ENCODE assay signal across 1 cellular context in the genomic region with DNA sequence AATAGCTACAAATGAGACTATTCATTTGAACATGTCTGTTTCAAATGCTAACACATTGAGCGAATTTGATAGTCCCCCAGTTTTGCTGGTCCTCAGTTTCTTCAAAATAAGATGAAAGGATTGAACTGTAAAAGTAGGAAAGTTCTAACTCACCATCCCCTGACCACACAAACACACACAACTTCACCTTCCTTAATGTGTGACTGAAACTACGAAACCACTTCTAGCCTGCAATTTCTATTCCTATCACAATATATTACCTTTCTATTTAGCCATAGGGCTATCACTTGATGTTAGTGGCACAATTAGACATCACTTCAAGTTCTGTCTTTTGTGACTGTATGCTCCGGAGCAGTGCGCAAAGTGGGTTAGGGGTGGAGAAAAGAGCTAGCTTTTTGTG.
TF ChIP-seq lines count a peak whose summit lies in the region.

No MANE protein-coding gene starts in this region.

TF ChIP-seq in WTC11, 78 proteins besides CTCF, POLR2A, EP300 and RAD21 (continued from another document):
- TF ChIP-seq KAT7 (CRISPR knock-in tag; IDR thresholded peaks at IDR 0.05; ENCODE audit: borderline replicate concordance): no peak
- TF ChIP-seq RELA (CRISPR knock-in tag; IDR thresholded peaks at IDR 0.05; ENCODE audit: borderline replicate concordance): no peak
- TF ChIP-seq MAX (CRISPR knock-in tag; IDR thresholded peaks at IDR 0.05): no peak
- TF ChIP-seq, protein P1, sequence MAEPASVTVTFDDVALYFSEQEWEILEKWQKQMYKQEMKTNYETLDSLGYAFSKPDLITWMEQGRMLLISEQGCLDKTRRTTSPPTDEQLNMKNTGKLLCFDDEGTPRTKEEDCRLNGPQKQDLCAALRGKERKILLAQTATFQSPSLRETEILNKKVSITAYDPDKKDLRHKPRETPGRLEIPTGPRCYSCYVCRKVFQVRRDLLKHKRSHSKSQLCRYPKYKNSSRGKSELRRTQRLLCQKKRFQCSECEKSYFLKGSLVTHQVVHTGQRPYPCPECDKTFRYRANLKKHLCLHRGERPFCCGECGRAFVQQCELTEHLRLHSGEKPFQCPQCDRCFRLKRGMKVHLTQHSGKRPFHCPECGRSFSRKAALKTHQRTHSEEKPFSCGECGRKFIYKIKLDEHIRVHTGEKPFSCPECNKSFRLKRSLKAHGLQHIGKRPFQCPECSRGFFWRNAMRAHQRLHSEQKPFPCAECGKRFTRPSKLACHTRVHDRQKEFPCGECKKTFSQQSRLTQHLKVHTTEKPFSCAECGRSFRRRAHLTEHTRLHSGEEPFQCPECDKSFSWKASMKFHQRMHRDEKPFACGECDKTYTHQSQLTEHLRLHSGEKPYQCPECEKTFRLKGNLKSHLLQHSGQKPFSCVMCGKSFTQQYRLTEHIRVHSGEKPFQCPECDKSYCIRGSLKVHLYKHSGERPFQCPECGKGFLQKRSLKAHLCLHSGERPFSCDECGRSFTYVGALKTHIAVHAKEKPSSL (CRISPR knock-in tag; conservative IDR thresholded peaks at IDR 0.05): no peak
- TF ChIP-seq TEAD4 (CRISPR knock-in tag; IDR thresholded peaks at IDR 0.05): no peak
- TF ChIP-seq ZNF263 (CRISPR knock-in tag; IDR thresholded peaks at IDR 0.05; ENCODE audit: low read depth): no peak
- TF ChIP-seq ZNF416 (CRISPR knock-in tag; IDR thresholded peaks at IDR 0.05): no peak
- TF ChIP-seq, protein P2, sequence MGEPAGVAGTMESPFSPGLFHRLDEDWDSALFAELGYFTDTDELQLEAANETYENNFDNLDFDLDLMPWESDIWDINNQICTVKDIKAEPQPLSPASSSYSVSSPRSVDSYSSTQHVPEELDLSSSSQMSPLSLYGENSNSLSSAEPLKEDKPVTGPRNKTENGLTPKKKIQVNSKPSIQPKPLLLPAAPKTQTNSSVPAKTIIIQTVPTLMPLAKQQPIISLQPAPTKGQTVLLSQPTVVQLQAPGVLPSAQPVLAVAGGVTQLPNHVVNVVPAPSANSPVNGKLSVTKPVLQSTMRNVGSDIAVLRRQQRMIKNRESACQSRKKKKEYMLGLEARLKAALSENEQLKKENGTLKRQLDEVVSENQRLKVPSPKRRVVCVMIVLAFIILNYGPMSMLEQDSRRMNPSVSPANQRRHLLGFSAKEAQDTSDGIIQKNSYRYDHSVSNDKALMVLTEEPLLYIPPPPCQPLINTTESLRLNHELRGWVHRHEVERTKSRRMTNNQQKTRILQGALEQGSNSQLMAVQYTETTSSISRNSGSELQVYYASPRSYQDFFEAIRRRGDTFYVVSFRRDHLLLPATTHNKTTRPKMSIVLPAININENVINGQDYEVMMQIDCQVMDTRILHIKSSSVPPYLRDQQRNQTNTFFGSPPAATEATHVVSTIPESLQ (CRISPR knock-in tag; IDR thresholded peaks at IDR 0.05): no peak
- no peak for TF ChIP-seq RORB (CRISPR knock-in tag; IDR thresholded peaks at IDR 0.05)
- TF ChIP-seq USF1 (CRISPR knock-in tag; IDR thresholded peaks at IDR 0.05): no peak
